In the genomic region with DNA sequence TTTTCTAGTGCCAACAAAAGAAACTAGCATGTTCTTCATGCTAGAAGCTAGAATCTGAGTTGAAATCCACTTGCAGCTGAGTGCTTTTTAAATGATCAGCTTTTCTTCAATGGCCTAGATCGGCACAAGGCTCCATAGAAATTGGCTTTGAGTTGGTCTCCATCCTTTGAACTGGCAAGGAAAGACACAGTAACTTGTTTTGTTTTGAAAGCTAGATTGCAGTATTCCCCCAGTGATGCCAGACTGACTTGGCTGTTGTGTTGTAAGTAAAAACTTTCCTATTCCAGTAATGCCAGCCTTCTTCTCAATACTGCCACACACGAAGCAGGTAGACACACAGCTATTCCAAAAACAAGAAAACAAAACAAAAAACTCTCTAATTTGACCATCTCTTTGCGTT, we compare ENCODE assay signal across 32 cellular contexts.
"Had no signal": no experiment of that assay in that cellular context is flagged by ENCODE, and none has a peak within 500 bp of the region (broad histone marks: within the 10 kb centered on the region; RNA-seq: fewer than 3 reads in every experiment).

No MANE protein-coding gene starts in this region.

- H3K4me2 ChIP-seq: SK-N-SH had no signal

- DNase-seq: activated CD4-positive, alpha-beta T cell treated with anti-CD3 and anti-CD28 coated beads, Interleukin-2, amount 10 ng/mL, durations not matched to agents 24 days and 14 days; activated CD4-positive, alpha-beta T cell treated with anti-CD3 and anti-CD28 coated beads, Interleukin-2, amount 50 U/mL, for 4 hours; activated CD8-positive, alpha-beta T cell treated with anti-CD3 and anti-CD28 coated beads, Interleukin-2, amount 10 ng/mL, durations not matched to agents 7 days and 5 days; activated gamma-delta T cell treated with Interleukin-2 at 50 U/mL for 16 hours; activated naive CD4-positive, alpha-beta T cell treated with anti-CD3 and anti-CD28 coated beads for 36 hours; activated T-cell treated with anti-CD3 and anti-CD28 coated beads, Interleukin-2, amount 50 U/mL, for 24 hours; adrenal gland; NCI-H1092 treated with DMSO at 0.1 percent for 48 hours; NCI-H1417; NCI-H187; NCI-H2081; NCI-H2171 treated with DMSO at 0.1 percent for 48 hours; NCI-H2227 treated with DMSO at 0.1 percent for 48 hours; NCI-H446; NCI-H510A treated with DMSO at 0.1 percent for 48 hours; NCI-H526 treated with DMSO at 0.1 percent for 48 hours; NCI-H774; NK-92 treated with Interleukin-12 subunit alpha and Interleukin-12 subunit beta, amount 100 ng/mL, for 24 hours; PC-3; Peyer's patch; RPMI8226; SHP77 treated with DMSO at 0.1 percent for 48 hours; SK-N-SH had no signal

- H3K9me3 Mint-ChIP-seq: activated CD4-positive, alpha-beta T cell treated with anti-CD3 and anti-CD28 coated beads, Interleukin-2, amount 10 ng/mL, durations not matched to agents 24 days and 14 days had no signal

- H3K36me3 ChIP-seq: adrenal gland, Peyer's patch had no signal

- H3K4me3 ChIP-seq: adrenal gland, K562, Peyer's patch, SJSA1 had no signal

- H3K27ac ChIP-seq: adrenal gland, Peyer's patch had no signal

- H3K9me3 ChIP-seq: adrenal gland, Peyer's patch had no signal

- FAIRE-seq: bronchial epithelial cell, K562, TTC549 had no signal

- ATAC-seq: activated CD8-positive, alpha-beta T cell treated with anti-CD3 and anti-CD28 coated beads, Interleukin-2, amount 10 ng/mL, durations not matched to agents 7 days and 5 days; activated naive CD4-positive, alpha-beta T cell treated with anti-CD3 and anti-CD28 coated beads, Interleukin-2, amount 50 U/mL, for 72 hours; K562; PC-3 had no signal

- H3K27me3 Mint-ChIP-seq: activated CD4-positive, alpha-beta T cell treated with anti-CD3 and anti-CD28 coated beads, Interleukin-2, amount 10 ng/mL, durations not matched to agents 24 days and 14 days; activated T-cell treated with anti-CD3 and anti-CD28 coated beads, Interleukin-2, amount 50 U/mL, for 24 hours; brain had no signal

- H3K4me1 ChIP-seq: adrenal gland, Peyer's patch had no signal

- H3K9ac ChIP-seq: SK-N-SH had no signal

- H3K4me3 Mint-ChIP-seq: activated CD4-positive, alpha-beta T cell treated with anti-CD3 and anti-CD28 coated beads, Interleukin-2, amount 10 ng/mL, durations not matched to agents 24 days and 14 days; activated CD8-positive, alpha-beta T cell treated with anti-CD3 and anti-CD28 coated beads, Interleukin-2, amount 10 ng/mL, durations not matched to agents 7 days and 5 days; activated naive CD4-positive, alpha-beta T cell treated with anti-CD3 and anti-CD28 coated beads for 36 hours; activated T-cell treated with anti-CD3 and anti-CD28 coated beads, Interleukin-2, amount 50 U/mL, for 24 hours; activated T-helper 1 cell treated with anti-CD3 and anti-CD28 coated beads, Interleukin-12 subunit alpha, Interleukin-12 subunit beta, Interleukin-2, Interleukin-4 antibody, amounts not matched to agents 30 ng/mL and 10 ng/mL and 1 ng/mL, durations not matched to agents 14 hours and 24 hours and 36 hours; brain; T-helper 1 cell treated with Interleukin-12 subunit alpha and Interleukin-12 subunit beta and Interleukin-4 antibody, amounts not matched to agents 30 μg/mL and 1 μg/mL, for 36 hours; T-helper 2 cell treated with Interferon-gamma antibody and Interleukin-4, amounts not matched to agents 5 μg/mL and 100 μg/mL, for 36 hours had no signal

- H3K4me1 Mint-ChIP-seq: activated CD4-positive, alpha-beta T cell treated with anti-CD3 and anti-CD28 coated beads, Interleukin-2, amount 10 ng/mL, durations not matched to agents 24 days and 14 days; brain had no signal

- H3K27ac Mint-ChIP-seq: activated CD4-positive, alpha-beta T cell treated with anti-CD3 and anti-CD28 coated beads, Interleukin-2, amount 10 ng/mL, durations not matched to agents 24 days and 14 days; activated CD8-positive, alpha-beta T cell treated with anti-CD3 and anti-CD28 coated beads, Interleukin-2, amount 10 ng/mL, durations not matched to agents 7 days and 5 days; activated naive CD4-positive, alpha-beta T cell treated with anti-CD3 and anti-CD28 coated beads for 36 hours; activated naive CD4-positive, alpha-beta T cell treated with anti-CD3 and anti-CD28 coated beads, Interleukin-2, amount 50 U/mL, for 72 hours; activated T-cell treated with anti-CD3 and anti-CD28 coated beads, Interleukin-2, amount 50 U/mL, for 24 hours; activated T-helper 1 cell treated with anti-CD3 and anti-CD28 coated beads, Interleukin-12 subunit alpha, Interleukin-12 subunit beta, Interleukin-2, Interleukin-4 antibody, amounts not matched to agents 30 ng/mL and 10 ng/mL and 1 ng/mL, durations not matched to agents 14 hours and 24 hours and 36 hours; T-helper 1 cell treated with Interleukin-12 subunit alpha and Interleukin-12 subunit beta and Interleukin-4 antibody, amounts not matched to agents 30 μg/mL and 1 μg/mL, for 36 hours; T-helper 2 cell treated with Interferon-gamma antibody and Interleukin-4, amounts not matched to agents 5 μg/mL and 100 μg/mL, for 36 hours had no signal

- H3K27me3 ChIP-seq: adrenal gland, Peyer's patch, SJSA1 had no signal
